In genomic region chr5:1312993-1313833, GRCh38 we compare ENCODE assay signal across 1 cellular context.
TF ChIP-seq lines count a peak whose summit lies in the region.

No MANE protein-coding gene starts in this region.

TF ChIP-seq in GM12878, 131 proteins besides CTCF, POLR2A, EP300 and RAD21 (continued from another document and continues in another):
- TF ChIP-seq ZNF592 (IDR thresholded peaks at IDR 0.05): no peak
- peak; percentile 99 for TF ChIP-seq RUNX3 (IDR thresholded peaks at IDR 0.05; ENCODE audit: low read length)
- TF ChIP-seq CEBPB (IDR thresholded peaks at IDR 0.05; ENCODE audit: borderline replicate concordance in 1 of 2, low read depth in 2 of 2, low read length in 2 of 2): peak in 1 of 2 experiments; percentile 88; a peak in 1 of 4 replicates
- TF ChIP-seq SREBF2 (IDR thresholded peaks at IDR 0.05; ENCODE audit: low read length): no peak
- TF ChIP-seq RB1 (IDR thresholded peaks at IDR 0.05; ENCODE audit: borderline replicate concordance): no peak
- TF ChIP-seq RBBP5 (conservative IDR thresholded peaks at IDR 0.05): no peak
- no peak for TF ChIP-seq IRF5 (IDR thresholded peaks at IDR 0.05; ENCODE audit: borderline replicate concordance)
- TF ChIP-seq E4F1 (IDR thresholded peaks at IDR 0.05; ENCODE audit: borderline replicate concordance, partially characterized antibody): no peak
- peak; percentile 67; the same call in 1 of the 2 replicates for TF ChIP-seq CBX5 (IDR thresholded peaks at IDR 0.05; ENCODE audit: low read depth)
- TF ChIP-seq RCOR1 (conservative IDR thresholded peaks at IDR 0.05; ENCODE audit: low read depth, low read length): 0 out of 2 replicates have a peak, but pooled peaks have one; percentile 31
- TF ChIP-seq SMAD1 (IDR thresholded peaks at IDR 0.05; ENCODE audit: low read depth, partially characterized antibody): no peak
- no peak for TF ChIP-seq ZNF207 (IDR thresholded peaks at IDR 0.05; ENCODE audit: borderline replicate concordance)
- no peak for TF ChIP-seq BCL3 (IDR thresholded peaks at IDR 0.05; ENCODE audit: borderline replicate concordance, insufficient read depth, low read depth, low read length, poor library complexity, severe bottlenecking)
- TF ChIP-seq TCF12 (IDR thresholded peaks at IDR 0.05; ENCODE audit: low read depth, low read length): no peak
- no peak for TF ChIP-seq USF2 (IDR thresholded peaks at IDR 0.05; ENCODE audit: borderline replicate concordance, low read depth, low read length)
- TF ChIP-seq USF1 (IDR thresholded peaks at IDR 0.05; ENCODE audit: borderline replicate concordance, extremely low read length, insufficient read depth, low read depth, low read length): no peak
- peak; percentile 86 for TF ChIP-seq CBFB (IDR thresholded peaks at IDR 0.05; ENCODE audit: low read depth)
- TF ChIP-seq SRF (IDR thresholded peaks at IDR 0.05; ENCODE audit: low read depth in 2 of 2, low read length in 2 of 2): no peak
- no peak; the same call in 1 of the 2 replicates for TF ChIP-seq JUNB (IDR thresholded peaks at IDR 0.05)
- TF ChIP-seq SUZ12 (IDR thresholded peaks at IDR 0.05; ENCODE audit: unreplicated experiment): no peak
- TF ChIP-seq NFIC (IDR thresholded peaks at IDR 0.05; ENCODE audit: low read depth, low read length): peak; percentile 100
- no peak for TF ChIP-seq RFX5 (IDR thresholded peaks at IDR 0.05; ENCODE audit: low read depth, low read length)
- peak; percentile 57; the same call in 1 of the 2 replicates for TF ChIP-seq GABPA (IDR thresholded peaks at IDR 0.05; ENCODE audit: low read depth)
- no peak for TF ChIP-seq HSF1 (IDR thresholded peaks at IDR 0.05; ENCODE audit: low read depth, low read length)
- no peak for TF ChIP-seq CHD4 (IDR thresholded peaks at IDR 0.05)
- TF ChIP-seq ZBTB11 (CRISPR knock-in tag; IDR thresholded peaks at IDR 0.05): no peak
- TF ChIP-seq CHD1 (IDR thresholded peaks at IDR 0.05; ENCODE audit: low read depth, low read length): peak; percentile 23; the same call in 1 of the 2 replicates
- 0 out of 3 replicates have a peak, but pooled peaks of 1 of the 2 experiments have one; percentile 22 for TF ChIP-seq EGR1 (IDR thresholded peaks at IDR 0.05; ENCODE audit: borderline replicate concordance in 1 of 2, low read depth in 2 of 2, low read length in 2 of 2)
- no peak for TF ChIP-seq SUPT20H (IDR thresholded peaks at IDR 0.05; ENCODE audit: borderline replicate concordance, control insufficient read depth, low read depth, low read length)
- TF ChIP-seq NKRF (conservative IDR thresholded peaks at IDR 0.05): no peak; the same call in 1 of the 2 replicates
- TF ChIP-seq ZNF384 (IDR thresholded peaks at IDR 0.05; ENCODE audit: borderline replicate concordance, low read depth, low read length): 0 out of 2 replicates have a peak, but pooled peaks have one; percentile 44
- TF ChIP-seq POU2F2 (IDR thresholded peaks at IDR 0.05; ENCODE audit: borderline replicate concordance, low read depth, low read length): no peak; the same call in 1 of the 3 replicates
- no peak for TF ChIP-seq HDAC6 (IDR thresholded peaks at IDR 0.05; ENCODE audit: unreplicated experiment)
- TF ChIP-seq CHD2 (IDR thresholded peaks at IDR 0.05; ENCODE audit: borderline replicate concordance, low read depth, low read length): peak; percentile 25; the same call in 1 of the 2 replicates
- no peak for TF ChIP-seq BACH1 (IDR thresholded peaks at IDR 0.05; ENCODE audit: borderline replicate concordance)
- TF ChIP-seq ZSCAN29 (IDR thresholded peaks at IDR 0.05): no peak
- no peak for TF ChIP-seq E2F8 (IDR thresholded peaks at IDR 0.05; ENCODE audit: low read depth, partially characterized antibody)
